ENCODE assay signal across 20 cellular contexts in the genomic region with DNA sequence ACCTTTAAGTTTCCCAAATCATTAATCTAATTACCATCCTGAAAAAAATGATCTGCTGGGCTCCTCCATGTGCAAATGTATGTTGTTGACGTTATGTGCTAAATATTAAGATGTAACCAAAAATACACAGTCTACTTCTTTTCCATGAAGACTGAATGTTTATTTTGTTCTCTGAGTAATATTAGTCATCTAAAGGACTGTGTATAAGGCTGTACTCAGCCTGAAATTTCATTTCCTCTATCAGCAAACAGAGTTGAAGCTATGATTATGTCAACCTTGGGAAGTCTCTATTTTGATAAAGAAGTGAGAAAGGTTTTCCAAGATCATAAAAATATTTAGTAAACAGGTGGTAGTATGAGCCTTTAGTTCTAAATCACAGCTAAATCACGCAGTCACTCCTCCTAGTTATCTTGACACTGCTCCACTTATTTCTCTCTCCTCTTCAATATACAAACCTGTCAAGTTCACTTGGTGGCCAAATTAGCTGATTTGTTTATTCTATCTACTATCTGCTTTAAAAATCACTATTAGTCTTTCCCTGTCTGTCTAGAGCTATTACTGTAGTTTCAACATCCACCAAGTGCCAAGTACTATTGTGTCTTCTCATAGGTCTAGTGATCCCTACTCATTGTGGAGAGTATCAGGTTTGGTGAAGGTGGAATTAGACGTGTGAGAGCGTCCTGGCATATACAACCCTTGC.
DNase-seq lines count a peak whose midpoint lies in the region; ATAC-seq and TF ChIP-seq lines count a peak whose summit lies in the region.
"Had no signal": no experiment of that assay in that cellular context is flagged by ENCODE, and none has a peak within 500 bp of the region (broad histone marks: within the 10 kb centered on the region; RNA-seq: fewer than 3 reads in every experiment).

No MANE protein-coding gene starts in this region.

- H3K4me3 ChIP-seq in tibial artery, result no peak overlapping the region
- H3K4me3 ChIP-seq: gastroesophageal sphincter, right atrium auricular region had no signal

- no peaks in the 10 kb centered on the region for H3K36me3 ChIP-seq in tibial artery
- H3K36me3 ChIP-seq: gastroesophageal sphincter, right atrium auricular region had no signal

- TF ChIP-seq CTCF in foreskin keratinocyte (conservative IDR thresholded peaks at IDR 0.05) (no peak), tibial artery (IDR thresholded peaks at IDR 0.05) (no peak)

- H3K27ac ChIP-seq in foreskin keratinocyte, result no peak overlapping the region
- H3K27ac ChIP-seq in tibial artery, result peak overlapping the region; percentile 17 to 54
- H3K27ac ChIP-seq: 22Rv1, gastroesophageal sphincter had no signal

- intact Hi-C loops in tibial artery (cut with DNase I; ENCODE audit: low total_unique reads), result no loop called here

- DNase-seq in DMS53 (lab: John Stamatoyannopoulos, UW), result peak; percentile 31
- DNase-seq in DMS53 treated with DMSO at 0.1 percent for 48 hours (lab: John Stamatoyannopoulos, UW; ENCODE audit: unreplicated experiment), result no peak
- DNase-seq in amniotic epithelial cell (ENCODE audit: low read depth), result peak; percentile 38
- no peak for DNase-seq in foreskin keratinocyte
- DNase-seq in tibial artery, result no peak
- no peak for DNase-seq in NCI-H2171 treated with DMSO at 0.1 percent for 48 hours (lab: John Stamatoyannopoulos, UW)
- DNase-seq in NCI-H526 (lab: John Stamatoyannopoulos, UW), result no peak
- DNase-seq: activated naive CD4-positive, alpha-beta T cell treated with Interleukin-2 at 50 U/mL for 16 hours; CD4-positive, CD25-positive, alpha-beta regulatory T cell; DND-41; effector memory CD4-positive, alpha-beta T cell; mammary epithelial cell; MM.1S; stimulated activated CD4-positive, alpha-beta T cell treated with anti-CD3 and anti-CD28 coated beads, Interleukin-1b, Interleukin-23, amount 100 ng/mL, for 48 hours; substantia nigra had no signal

- ATAC-seq in foreskin keratinocyte (peak; percentile 18), GM21529 (IDR thresholded peaks at IDR 0.05; ENCODE audit: unreplicated experiment) (no peak)
- ATAC-seq: activated CD4-positive, CD25-positive, alpha-beta regulatory T cell treated with anti-CD3 and anti-CD28 coated beads, Interleukin-2, amount 50 U/mL, for 24 hours; gastroesophageal sphincter had no signal

- H3K27me3 ChIP-seq in foreskin keratinocyte (no peaks in the 10 kb centered on the region), tibial artery (no peaks in the 10 kb centered on the region)
- H3K27me3 ChIP-seq: gastroesophageal sphincter, right atrium auricular region had no signal

- no peaks in the 10 kb centered on the region for H3K9me3 ChIP-seq in tibial artery
- H3K9me3 ChIP-seq: gastroesophageal sphincter, right atrium auricular region had no signal

- H3K4me1 ChIP-seq in foreskin keratinocyte (peaks cover 15% of the 10 kb centered on the region), tibial artery (peaks cover 0 to 35% (median 6%) of the 10 kb centered on the region in 4 donors)

Comparison
In these comparisons a context has a peak if more than half of its experiments do, and no peak if none do; other contexts are left out.
1. DNase-seq: peak in DMS53 (single experiment) and amniotic epithelial cell (single experiment); none in DMS53 treated with DMSO at 0.1 percent for 48 hours (single experiment), foreskin keratinocyte (0 of 2), tibial artery (0 of 2), NCI-H2171 treated with DMSO at 0.1 percent for 48 hours (single experiment) and NCI-H526 (0 of 2).